ENCODE assay signal across 21 cellular contexts in genomic region chr4:10207116-10207515, GRCh38.
DNase-seq lines count a peak whose midpoint lies in the region; ATAC-seq lines count a peak whose summit lies in the region.
"Had no signal": no experiment of that assay in that cellular context is flagged by ENCODE, and none has a peak within 500 bp of the region (broad histone marks: within the 10 kb centered on the region; RNA-seq: fewer than 3 reads in every experiment).

No MANE protein-coding gene starts in this region.

- H3K4me1 ChIP-seq in trophoblast cell (ENCODE audit: control insufficient read depth in 1 of 2, insufficient read depth in 2 of 2, low read length in 2 of 2), result peaks cover 2 to 8% of the 10 kb centered on the region in 2 experiments
- H3K4me1 ChIP-seq: BLaER1, HAP-1 had no signal

- H2BK5ac ChIP-seq in trophoblast cell (ENCODE audit: low read depth, low read length, poor library complexity), result no peak overlapping the region

- intact Hi-C loops in cardiac septum (cut with DNase I), result no loop called here

- no peak overlapping the region for H3K9ac ChIP-seq in trophoblast cell (ENCODE audit: low read length)
- H3K9ac ChIP-seq: BLaER1 had no signal

- no peak overlapping the region for H2BK120ac ChIP-seq in trophoblast cell (ENCODE audit: insufficient read depth, low read length, poor library complexity)

- H4K8ac ChIP-seq in trophoblast cell (ENCODE audit: low read depth, low read length), result no peak overlapping the region

- H2BK12ac ChIP-seq in trophoblast cell (ENCODE audit: low read length), result no peak overlapping the region

- H3K4me2 ChIP-seq in trophoblast cell (ENCODE audit: low read length), result no peak overlapping the region
- H3K4me2 ChIP-seq: BLaER1, GM23338 had no signal

- peaks cover 21% of the 10 kb centered on the region for H3K79me1 ChIP-seq in trophoblast cell (ENCODE audit: low read length)

- H2AFZ ChIP-seq in trophoblast cell (ENCODE audit: insufficient read depth, low read length, poor library complexity), result no peak overlapping the region
- H2AFZ ChIP-seq: GM23338 had no signal

- H3K79me2 ChIP-seq in trophoblast cell (ENCODE audit: control insufficient read depth, insufficient read depth, low read length, poor library complexity), result no peaks in the 10 kb centered on the region

- ATAC-seq in HG03520 (IDR thresholded peaks at IDR 0.05; ENCODE audit: unreplicated experiment), result no peak
- ATAC-seq: CD8-positive, alpha-beta T cell; GM12878; GM23338 had no signal

- peaks cover 4% of the 10 kb centered on the region for H3K9me3 ChIP-seq in trophoblast cell (ENCODE audit: insufficient read depth, low read depth, low read length)
- H3K9me3 ChIP-seq: BLaER1, HAP-1 had no signal

- peak; percentile 0 for DNase-seq in AG08395 (ENCODE audit: low spot score)
- peak; percentile 0 for DNase-seq in D341Med (ENCODE audit: low spot score)
- DNase-seq in dedifferentiated amniotic fluid mesenchymal stem cell (ENCODE audit: extremely low spot score), result peak; percentile 10
- DNase-seq in trophoblast cell, result peak; percentile 91 to 98
- no peak for DNase-seq in RPMI8226
- no peak for DNase-seq in cardiac septum (ENCODE audit: low spot score)
- DNase-seq in SIG-M5 (lab: John Stamatoyannopoulos, UW), result no peak
- DNase-seq: Caco-2; CD4-positive, CD25-positive, alpha-beta regulatory T cell; CD8-positive, alpha-beta T cell; DMS 273 treated with DMSO at 0.1 percent for 48 hours; DMS79; EL; GDM1; HFFc6 had no signal

- H3K14ac ChIP-seq in trophoblast cell (ENCODE audit: low read length), result no peak overlapping the region

- no peaks in the 10 kb centered on the region for H3K27me3 ChIP-seq in trophoblast cell (ENCODE audit: insufficient read depth, low read length)
- H3K27me3 ChIP-seq: BLaER1 had no signal

- H4K91ac ChIP-seq in trophoblast cell (ENCODE audit: low read depth, low read length), result peak overlapping the region; percentile 50

- H2AK5ac ChIP-seq in trophoblast cell (ENCODE audit: low read length), result no peak overlapping the region

- no peak overlapping the region for H4K12ac ChIP-seq in trophoblast cell (ENCODE audit: low read depth, low read length)

- H3K27ac ChIP-seq in trophoblast cell (ENCODE audit: low read depth, low read length), result no peak overlapping the region
- H3K27ac ChIP-seq: BLaER1, C4-2B had no signal

- H3K18ac ChIP-seq in trophoblast cell (ENCODE audit: low read length), result no peak overlapping the region

- no peak overlapping the region for H3K4ac ChIP-seq in trophoblast cell (ENCODE audit: low read depth, low read length)

- H3K36me3 ChIP-seq in trophoblast cell (ENCODE audit: control insufficient read depth in 1 of 2, insufficient read depth in 2 of 2, low read length in 2 of 2), result peaks cover 0 to 2% of the 10 kb centered on the region in 2 experiments
- H3K36me3 ChIP-seq: BLaER1, HAP-1 had no signal

- H3K4me3 ChIP-seq in trophoblast cell (ENCODE audit: low read depth, low read length), result no peak overlapping the region
- H3K4me3 ChIP-seq: BLaER1, GM12878, GM23338, HAP-1 had no signal

- H3K23ac ChIP-seq in trophoblast cell (ENCODE audit: low read length), result no peak overlapping the region

- no CpG with 5 or more reads among the region's 4 CpGs for WGBS in trophoblast cell (ENCODE audit: extremely low coverage, insufficient coverage, insufficient read length)

Comparison
In these comparisons a context has a peak if more than half of its experiments do, and no peak if none do; other contexts are left out.
1. DNase-seq: peak in AG08395 (single experiment), D341Med (single experiment), dedifferentiated amniotic fluid mesenchymal stem cell (single experiment) and trophoblast cell (2 of 2); none in RPMI8226 (single experiment), cardiac septum (single experiment) and SIG-M5 (single experiment).